22 cellular contexts compared by ENCODE assay signal in the genomic region with DNA sequence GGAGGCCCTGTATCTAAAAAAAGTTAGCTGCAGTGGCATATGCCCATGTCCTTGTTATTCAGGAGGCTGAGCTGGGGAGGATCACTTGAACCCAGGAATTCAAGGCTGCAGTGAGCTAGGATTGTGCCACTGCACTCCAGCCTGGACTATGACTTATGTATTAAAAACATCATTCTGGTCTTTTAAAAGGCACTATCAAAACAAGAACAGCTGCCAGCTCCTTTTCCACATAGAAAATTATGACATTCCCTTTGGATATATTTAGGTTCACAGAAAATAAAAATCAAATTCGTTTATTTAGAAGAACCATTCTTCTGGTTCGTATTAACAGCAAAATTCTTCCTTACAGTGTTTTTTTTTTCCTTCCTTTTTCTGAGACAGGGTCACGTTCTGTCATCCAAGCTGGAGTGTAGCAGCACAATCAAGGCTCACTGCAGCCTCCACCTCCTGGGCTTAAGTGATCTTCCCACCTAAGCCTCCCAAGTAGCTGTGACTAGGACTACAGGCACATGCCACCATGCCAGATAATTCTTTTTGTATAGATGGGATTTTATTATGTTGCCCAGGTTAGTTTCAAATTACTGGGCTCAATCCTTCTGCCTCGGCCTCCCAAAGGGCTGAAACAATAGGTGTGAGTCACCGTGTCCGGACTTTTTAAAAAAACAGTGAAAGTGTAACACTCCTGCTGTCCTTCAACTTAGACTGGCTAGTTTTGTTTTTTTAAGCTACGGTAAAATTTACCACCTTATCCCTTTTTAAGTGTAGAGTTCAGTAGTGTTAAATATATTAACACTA. TPM values are rescaled to one million over a fixed set of nuclear protein-coding genes. Genes with fewer than 3 reads are reported as not detected.
A peak's percentile ranks its signal among the peaks of the same experiment; 100 is the strongest.
DNase-seq lines count a peak whose midpoint lies in the region; ATAC-seq and TF ChIP-seq lines count a peak whose summit lies in the region.
"Had no signal": no experiment of that assay in that cellular context is flagged by ENCODE, and none has a peak within 500 bp of the region (broad histone marks: within the 10 kb centered on the region; RNA-seq: fewer than 3 reads in every experiment).

No MANE protein-coding gene starts in this region.

- no peak overlapping the region for H3K4me3 ChIP-seq in HCT116 (replicated peaks in 1 of 2; ENCODE audit: low read depth in 1 of 2, low read length in 2 of 2)
- H3K4me3 ChIP-seq in astrocyte of the spinal cord (ENCODE audit: low read depth, low read length) = no peak overlapping the region
- no peak overlapping the region for H3K4me3 ChIP-seq in dorsolateral prefrontal cortex
- H3K4me3 ChIP-seq: esophagus squamous epithelium, sigmoid colon, upper lobe of right lung had no signal

- H3K9me2 ChIP-seq in HCT116 (ENCODE audit: insufficient read depth) = no peaks in the 10 kb centered on the region

- DNase-seq in HCT116 (ENCODE audit: low read depth, low spot score) (no peak), astrocyte of the spinal cord (ENCODE audit: low read depth, low spot score) (peak; percentile 48), glomerular endothelial cell (ENCODE audit: extremely low read depth, low read depth, low spot score) (peak; percentile 61), renal cortical epithelial cell (ENCODE audit: low read depth) (peak; percentile 42), RPMI8226 (no peak), dorsolateral prefrontal cortex (no peak), NCI-H1105 treated with DMSO at 0.1 percent for 48 hours (lab: John Stamatoyannopoulos, UW) (no peak)
- DNase-seq: activated CD4-positive, alpha-beta T cell treated with anti-CD3 and anti-CD28 coated beads for 1 hour; activated naive CD4-positive, alpha-beta T cell treated with anti-CD3 and anti-CD28 coated beads, Interleukin-2, amount 50 U/mL, for 16 hours; CD4-positive, alpha-beta T cell; cerebellar nuclear complex; DMS 273 treated with DMSO at 0.1 percent for 48 hours; effector CD8-positive, alpha-beta T cell; esophagus squamous epithelium; glutamatergic neuron; NCI-H187; NCI-H526 treated with DMSO at 0.1 percent for 48 hours; posterior cingulate gyrus; SIG-M5; sigmoid colon; T-cell; upper lobe of right lung had no signal

- BruUV-seq in HCT116 (replicated peaks; lab: Mats Ljungman, UMichigan) = no TSS peak

- POLR2A ChIA-PET in HCT116 (lab: Charles Lee) = interaction anchor here (0.7 kb wide), 1 partner anchor 103 kb away, joined by 4 read pairs; no protein-coding TSS in a partner anchor

- no peak overlapping the region for H3K9ac ChIP-seq in HCT116 (ENCODE audit: low read length)

- no peak overlapping the region for H3K4me2 ChIP-seq in HCT116 (ENCODE audit: low read length)

- no peak overlapping the region for H3K27ac ChIP-seq in HCT116 (ENCODE audit: low read depth, low read length)
- no peak overlapping the region for H3K27ac ChIP-seq in dorsolateral prefrontal cortex
- H3K27ac ChIP-seq: esophagus squamous epithelium, sigmoid colon, upper lobe of right lung had no signal

- TF ChIP-seq POLR2A in HCT116 (IDR thresholded peaks at IDR 0.05; ENCODE audit: borderline replicate concordance, extremely low read depth, insufficient read depth, insufficient read length) = no peak

- RAD21 ChIA-PET in HCT116 (lab: Charles Lee; ENCODE audit: low non-redundant PET in 1 of 2, low total read pairs in 2 of 2, uncharacterized antibody in 2 of 2, unreplicated experiment in 2 of 2) = interaction anchor here in 1 of 2 experiments (0.6 kb wide), 1 partner anchor 13 kb away, joined by 3 read pairs; no protein-coding TSS in a partner anchor

- ATAC-seq in HCT116 = peak; percentile 40; the same call in 1 of the 2 replicates
- ATAC-seq: T-cell, upper lobe of right lung had no signal

- intact Hi-C loops in HCT116 (cut with micrococcal nuclease) = no loop called here
- intact Hi-C loops in dorsolateral prefrontal cortex (cut with DNase I) = no loop called here

- no peak for TF ChIP-seq CTCF in HCT116 (IDR thresholded peaks at IDR 0.05 in 2 of 3, conservative IDR thresholded peaks at IDR 0.05 in 1 of 3; ENCODE audit: borderline replicate concordance in 1 of 3, insufficient read depth in 1 of 3, low read depth in 2 of 3, low read length in 2 of 3)
- TF ChIP-seq CTCF in astrocyte of the spinal cord (IDR thresholded peaks at IDR 0.05; ENCODE audit: low read depth, low read length) = no peak
- TF ChIP-seq CTCF in dorsolateral prefrontal cortex (IDR thresholded peaks at IDR 0.05 in 54 of 56, conservative IDR thresholded peaks at IDR 0.05 in 2 of 56; ENCODE audit: low read depth in 1 of 56, partially characterized antibody in 56 of 56) = no peak

- CTCF ChIA-PET in HCT116 (lab: Charles Lee) = interaction anchor here (0.7 kb wide), 1 partner anchor 1369 kb away, joined by 3 read pairs; no protein-coding TSS in a partner anchor

- H3K27me3 ChIP-seq in HCT116 (ENCODE audit: insufficient read depth, low read length) (no peaks in the 10 kb centered on the region), dorsolateral prefrontal cortex (no peaks in the 10 kb centered on the region)
- H3K27me3 ChIP-seq: esophagus squamous epithelium, sigmoid colon, upper lobe of right lung had no signal

- TF ChIP-seq RAD21 in HCT116 (IDR thresholded peaks at IDR 0.05; ENCODE audit: low read depth) = no peak

- H3K36me3 ChIP-seq in HCT116 (ENCODE audit: control insufficient read depth in 1 of 2, insufficient read depth in 2 of 2, low read length in 2 of 2) = peaks cover 13 to 25% of the 10 kb centered on the region in 2 experiments; a peak in 3 of 4 replicates

- H4K20me1 ChIP-seq in HCT116 (ENCODE audit: insufficient read depth) = no peaks in the 10 kb centered on the region

- no peaks in the 10 kb centered on the region for H3K9me3 ChIP-seq in HCT116 (ENCODE audit: control insufficient read depth in 1 of 2, insufficient read depth in 1 of 2, low read depth in 1 of 2, low read length in 2 of 2)
- H3K9me3 ChIP-seq: esophagus squamous epithelium, sigmoid colon, upper lobe of right lung had no signal

- H3K79me2 ChIP-seq in HCT116 (ENCODE audit: insufficient read depth, low read length) = peaks cover 20% of the 10 kb centered on the region

- H3K4me1 ChIP-seq in HCT116 (ENCODE audit: control insufficient read depth in 1 of 2, insufficient read depth in 2 of 2, low read length in 2 of 2) = peaks cover 0 to under 1% of the 10 kb centered on the region in 2 experiments; a peak in 1 of 4 replicates
- H3K4me1 ChIP-seq: esophagus squamous epithelium, sigmoid colon, upper lobe of right lung had no signal

- in situ Hi-C loops in astrocyte of the spinal cord (cut with HindIII; ENCODE audit: low sequenced_read_pairs) = no loop called here

- no peak overlapping the region for H2AFZ ChIP-seq in HCT116 (ENCODE audit: low read depth, low read length, poor library complexity, severe bottlenecking)

TF ChIP-seq in HCT116, 20 proteins besides CTCF, POLR2A, EP300 and RAD21:
- TF ChIP-seq ELF1 (IDR thresholded peaks at IDR 0.05; ENCODE audit: borderline replicate concordance, low read depth) (no peak), TCF7L2 (IDR thresholded peaks at IDR 0.05; ENCODE audit: borderline replicate concordance, extremely low read depth, insufficient read depth, insufficient read length) (no peak), FOSL1 (IDR thresholded peaks at IDR 0.05; ENCODE audit: low read depth) (no peak), SIN3A (IDR thresholded peaks at IDR 0.05; ENCODE audit: low read depth) (no peak), EZH2phosphoT487 (IDR thresholded peaks at IDR 0.05; ENCODE audit: borderline replicate concordance) (no peak), EZH2 (IDR thresholded peaks at IDR 0.05) (no peak), JUND (IDR thresholded peaks at IDR 0.05) (no peak), POLR2AphosphoS5 (IDR thresholded peaks at IDR 0.05; ENCODE audit: low read depth, low read length) (no peak), ZFX (IDR thresholded peaks at IDR 0.05) (no peak)
- TF ChIP-seq, protein P1, sequence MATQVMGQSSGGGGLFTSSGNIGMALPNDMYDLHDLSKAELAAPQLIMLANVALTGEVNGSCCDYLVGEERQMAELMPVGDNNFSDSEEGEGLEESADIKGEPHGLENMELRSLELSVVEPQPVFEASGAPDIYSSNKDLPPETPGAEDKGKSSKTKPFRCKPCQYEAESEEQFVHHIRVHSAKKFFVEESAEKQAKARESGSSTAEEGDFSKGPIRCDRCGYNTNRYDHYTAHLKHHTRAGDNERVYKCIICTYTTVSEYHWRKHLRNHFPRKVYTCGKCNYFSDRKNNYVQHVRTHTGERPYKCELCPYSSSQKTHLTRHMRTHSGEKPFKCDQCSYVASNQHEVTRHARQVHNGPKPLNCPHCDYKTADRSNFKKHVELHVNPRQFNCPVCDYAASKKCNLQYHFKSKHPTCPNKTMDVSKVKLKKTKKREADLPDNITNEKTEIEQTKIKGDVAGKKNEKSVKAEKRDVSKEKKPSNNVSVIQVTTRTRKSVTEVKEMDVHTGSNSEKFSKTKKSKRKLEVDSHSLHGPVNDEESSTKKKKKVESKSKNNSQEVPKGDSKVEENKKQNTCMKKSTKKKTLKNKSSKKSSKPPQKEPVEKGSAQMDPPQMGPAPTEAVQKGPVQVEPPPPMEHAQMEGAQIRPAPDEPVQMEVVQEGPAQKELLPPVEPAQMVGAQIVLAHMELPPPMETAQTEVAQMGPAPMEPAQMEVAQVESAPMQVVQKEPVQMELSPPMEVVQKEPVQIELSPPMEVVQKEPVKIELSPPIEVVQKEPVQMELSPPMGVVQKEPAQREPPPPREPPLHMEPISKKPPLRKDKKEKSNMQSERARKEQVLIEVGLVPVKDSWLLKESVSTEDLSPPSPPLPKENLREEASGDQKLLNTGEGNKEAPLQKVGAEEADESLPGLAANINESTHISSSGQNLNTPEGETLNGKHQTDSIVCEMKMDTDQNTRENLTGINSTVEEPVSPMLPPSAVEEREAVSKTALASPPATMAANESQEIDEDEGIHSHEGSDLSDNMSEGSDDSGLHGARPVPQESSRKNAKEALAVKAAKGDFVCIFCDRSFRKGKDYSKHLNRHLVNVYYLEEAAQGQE (IDR thresholded peaks at IDR 0.05; ENCODE audit: low read depth) = no peak

RNA-seq across cellular contexts. Expression of gene ICE2, which starts 13.9 kb away (rescaled TPM):
- 62.8 TPM for total RNA-seq in HCT116 (2021; ENCODE audit: unreplicated experiment)
- polyA plus RNA-seq in HCT116 (2012) = 18.3 and 21.9 TPM in 2 replicates
- total RNA-seq in glomerular endothelial cell = 37.6 and 41.8 TPM in 2 replicates
- 15.5 and 52.8 TPM in 2 replicates for total RNA-seq in renal cortical epithelial cell
- 10 to 100 TPM; 24.3 to 69.1 (median 42.6) TPM for total RNA-seq in dorsolateral prefrontal cortex

Comparison
In these comparisons a context has a peak if more than half of its experiments do, and no peak if none do; other contexts are left out.
1. DNase-seq: peak in astrocyte of the spinal cord (single experiment), glomerular endothelial cell (single experiment) and renal cortical epithelial cell (single experiment); none in HCT116 (single experiment), RPMI8226 (single experiment), dorsolateral prefrontal cortex (0 of 10) and NCI-H1105 treated with DMSO at 0.1 percent for 48 hours (single experiment).